11 cellular contexts compared by ENCODE assay signal in genomic region chr17:82668024-82668630, GRCh38. TPM values are rescaled to one million over a fixed set of nuclear protein-coding genes. Genes with fewer than 3 reads are reported as not detected.
A peak's percentile ranks its signal among the peaks of the same experiment; 100 is the strongest.
DNase-seq lines count a peak whose midpoint lies in the region; ATAC-seq and TF ChIP-seq lines count a peak whose summit lies in the region.
"Had no signal": no experiment of that assay in that cellular context is flagged by ENCODE, and none has a peak within 500 bp of the region (broad histone marks: within the 10 kb centered on the region; RNA-seq: fewer than 3 reads in every experiment).

No MANE protein-coding gene starts in this region.

- H3K4me1 ChIP-seq in BLaER1: peaks cover 55% of the 10 kb centered on the region
- no peaks in the 10 kb centered on the region for H3K4me1 ChIP-seq in GM23338 (ENCODE audit: insufficient read depth)
- H3K4me1 ChIP-seq in neural progenitor cell: peaks cover 14% of the 10 kb centered on the region
- H3K4me1 ChIP-seq in uterus: no peaks in the 10 kb centered on the region

- H3K27me3 Mint-ChIP-seq in GM23338 (ENCODE audit: insufficient read depth, low read depth, poor library complexity): peaks cover 9% of the 10 kb centered on the region
- peaks cover 5% of the 10 kb centered on the region for H3K27me3 Mint-ChIP-seq in neural progenitor cell (ENCODE audit: insufficient read depth, low read depth)
- H3K27me3 Mint-ChIP-seq: activated naive CD8-positive, alpha-beta T cell had no signal

- H3K4me2 ChIP-seq in BLaER1: peak overlapping the region; percentile 91
- no peak overlapping the region for H3K4me2 ChIP-seq in GM23338
- peak overlapping the region; percentile 42 for H3K4me2 ChIP-seq in neural progenitor cell

- H3K79me2 ChIP-seq in GM23338 (replicated peaks; ENCODE audit: insufficient read depth) (no peaks in the 10 kb centered on the region), neural progenitor cell (ENCODE audit: low read depth) (no peaks in the 10 kb centered on the region)

- H3K4me1 Mint-ChIP-seq in GM23338 (peaks cover 4% of the 10 kb centered on the region; the same call in 2 of the 3 replicates), neural progenitor cell (peaks cover 13% of the 10 kb centered on the region)

- no peaks in the 10 kb centered on the region for H3K9me2 ChIP-seq in GM23338 (ENCODE audit: insufficient read depth)

- H3K9me3 ChIP-seq in BLaER1 (no peaks in the 10 kb centered on the region), neural progenitor cell (ENCODE audit: low read depth) (no peaks in the 10 kb centered on the region), uterus (no peaks in the 10 kb centered on the region)

- H3K4me3 ChIP-seq in BLaER1: peak overlapping the region; percentile 57
- H3K4me3 ChIP-seq in GM23338: no peak overlapping the region
- H3K4me3 ChIP-seq in neural progenitor cell: no peak overlapping the region
- H3K4me3 ChIP-seq in uterus: no peak overlapping the region
- H3K4me3 ChIP-seq: cardiac muscle cell had no signal

- no peaks in the 10 kb centered on the region for H4K20me1 ChIP-seq in BLaER1
- no peaks in the 10 kb centered on the region for H4K20me1 ChIP-seq in GM23338 (replicated peaks; ENCODE audit: insufficient read depth)
- no peaks in the 10 kb centered on the region for H4K20me1 ChIP-seq in neural progenitor cell (ENCODE audit: low read depth)

- H3K27ac ChIP-seq in BLaER1 (peak overlapping the region; percentile 58; the same call in 1 of the 2 replicates), GM23338 (ENCODE audit: low read depth) (no peak overlapping the region), angular gyrus (ENCODE audit: low read depth, low read length) (peak overlapping the region; percentile 84), neural progenitor cell (no peak overlapping the region), uterus (no peak overlapping the region)
- H3K27ac ChIP-seq: cardiac muscle cell had no signal

- no peaks in the 10 kb centered on the region for H3K36me3 ChIP-seq in BLaER1
- no peaks in the 10 kb centered on the region for H3K36me3 ChIP-seq in GM23338 (ENCODE audit: insufficient read depth)
- no peaks in the 10 kb centered on the region for H3K36me3 ChIP-seq in neural progenitor cell
- no peaks in the 10 kb centered on the region for H3K36me3 ChIP-seq in uterus
- H3K36me3 ChIP-seq: cardiac muscle cell had no signal

- ATAC-seq in GM23338: no peak
- ATAC-seq in HG03196 (IDR thresholded peaks at IDR 0.05; ENCODE audit: unreplicated experiment): no peak

- H2AFZ ChIP-seq in GM23338 (peak overlapping the region; percentile 47; the same call in 1 of the 2 replicates), neural progenitor cell (replicated peaks) (peak overlapping the region; percentile 83)

- no peak overlapping the region for H3K27ac Mint-ChIP-seq in GM23338
- H3K27ac Mint-ChIP-seq in neural progenitor cell: no peak overlapping the region
- H3K27ac Mint-ChIP-seq: activated naive CD8-positive, alpha-beta T cell had no signal

- no peak for TF ChIP-seq CTCF in GM23338 (conservative IDR thresholded peaks at IDR 0.05; ENCODE audit: low read depth in 2 of 2)
- TF ChIP-seq CTCF in neural progenitor cell (IDR thresholded peaks at IDR 0.05): no peak
- TF ChIP-seq CTCF in uterus (IDR thresholded peaks at IDR 0.05): no peak

- H3F3A ChIP-seq in GM23338 (replicated peaks; ENCODE audit: low read depth) (0 out of 2 replicates have a peak, but pooled peaks cover 2% of the 10 kb centered on the region), neural progenitor cell (ENCODE audit: low read depth) (no peaks in the 10 kb centered on the region)

- H3K9me3 Mint-ChIP-seq in GM23338: no peaks in the 10 kb centered on the region
- H3K9me3 Mint-ChIP-seq in neural progenitor cell: no peaks in the 10 kb centered on the region

- no peak for TF ChIP-seq POLR2A in uterus (IDR thresholded peaks at IDR 0.05)

- H3K36me3 Mint-ChIP-seq in GM23338 (ENCODE audit: low read depth) (no peaks in the 10 kb centered on the region; the same call in 2 of the 3 replicates), neural progenitor cell (no peaks in the 10 kb centered on the region)
- H3K36me3 Mint-ChIP-seq: activated naive CD8-positive, alpha-beta T cell had no signal

- H3K4me3 Mint-ChIP-seq in GM23338 (no peak overlapping the region), neural progenitor cell (no peak overlapping the region)

- intact Hi-C loops in uterus (cut with DNase I; ENCODE audit: low total_unique reads): no loop called here

- H3K9ac ChIP-seq in BLaER1 (peak overlapping the region; percentile 61; the same call in 1 of the 2 replicates), neural progenitor cell (no peak overlapping the region)

- H3K27me3 ChIP-seq in BLaER1 (no peaks in the 10 kb centered on the region; the same call in 1 of the 2 replicates), GM23338 (ENCODE audit: insufficient read depth) (no peaks in the 10 kb centered on the region), neural progenitor cell (no peaks in the 10 kb centered on the region), uterus (no peaks in the 10 kb centered on the region)
- H3K27me3 ChIP-seq: cardiac muscle cell had no signal

- DNase-seq in GM23338 (ENCODE audit: low spot score) (no peak), neural progenitor cell (ENCODE audit: low spot score) (no peak), OCI-M2 (lab: John Stamatoyannopoulos, UW; ENCODE audit: unreplicated experiment) (no peak), uterus (no peak)
- DNase-seq: NCI-H1092, NCI-H2081 had no signal

TF ChIP-seq in GM23338, 12 proteins besides CTCF, POLR2A, EP300 and RAD21 (continues in another document):
- TF ChIP-seq EZH2 (IDR thresholded peaks at IDR 0.05; ENCODE audit: low read depth, unreplicated experiment) (no peak), STAT1 (IDR thresholded peaks at IDR 0.05; ENCODE audit: unreplicated experiment) (no peak)

RNA-seq across cellular contexts. Expression of gene WDR45B, which starts 19.9 kb away (rescaled TPM):
- total RNA-seq in GM23338 (2014; rRNA removed; shearing (Covaris generic)): 96.4 and 97.6 TPM in 2 replicates
- 69.4 and 82.3 TPM in 2 replicates for polyA plus RNA-seq in GM23338 (2016; fragmentation: Nextera tagmentation; extraction: Ambion mirVana)
- total RNA-seq in neural progenitor cell (ENCODE audit: low replicate concordance) (110 and 145 TPM in 2 replicates), uterus (100 to 1,000 TPM in 1 of 4 donors, 10 to 100 TPM in 3; 56.5 to 111 (median 85.4) TPM)

RNA-seq across cellular contexts. Expression of gene RAB40B, which starts 30.4 kb away (rescaled TPM):
- 5.2 and 10.8 TPM in 2 replicates for total RNA-seq in GM23338 (2014; rRNA removed; shearing (Covaris generic))
- polyA plus RNA-seq in GM23338 (2016; fragmentation: Nextera tagmentation; extraction: Ambion mirVana): 2.8 and 4.2 TPM in 2 replicates
- total RNA-seq in neural progenitor cell (ENCODE audit: low replicate concordance) (5.6 and 10.3 TPM in 2 replicates), uterus (10 to 100 TPM in 2 of 4 donors, 1 to 10 TPM in 2; 4.1 to 18.5 (median 11.3) TPM)

RNA-seq across cellular contexts. Expression of gene FN3KRP, which starts 48.4 kb away (rescaled TPM):
- 13.2 and 15.9 TPM in 2 replicates for total RNA-seq in GM23338 (2014; rRNA removed; shearing (Covaris generic))
- 15.1 and 16.7 TPM in 2 replicates for polyA plus RNA-seq in GM23338 (2016; fragmentation: Nextera tagmentation; extraction: Ambion mirVana)
- total RNA-seq in neural progenitor cell (ENCODE audit: low replicate concordance) (19.2 and 29.8 TPM in 2 replicates), uterus (10 to 100 TPM in 3 of 4 donors, 1 to 10 TPM in 1; 1.2 to 97.6 (median 32.7) TPM)

Comparison
In these comparisons a context has a peak if more than half of its experiments do, and no peak if none do; other contexts are left out.
1. H3K27ac ChIP-seq: peak in BLaER1 (single experiment) and angular gyrus (single experiment); none in GM23338 (single experiment), neural progenitor cell (single experiment) and uterus (0 of 2).